In the genomic region with DNA sequence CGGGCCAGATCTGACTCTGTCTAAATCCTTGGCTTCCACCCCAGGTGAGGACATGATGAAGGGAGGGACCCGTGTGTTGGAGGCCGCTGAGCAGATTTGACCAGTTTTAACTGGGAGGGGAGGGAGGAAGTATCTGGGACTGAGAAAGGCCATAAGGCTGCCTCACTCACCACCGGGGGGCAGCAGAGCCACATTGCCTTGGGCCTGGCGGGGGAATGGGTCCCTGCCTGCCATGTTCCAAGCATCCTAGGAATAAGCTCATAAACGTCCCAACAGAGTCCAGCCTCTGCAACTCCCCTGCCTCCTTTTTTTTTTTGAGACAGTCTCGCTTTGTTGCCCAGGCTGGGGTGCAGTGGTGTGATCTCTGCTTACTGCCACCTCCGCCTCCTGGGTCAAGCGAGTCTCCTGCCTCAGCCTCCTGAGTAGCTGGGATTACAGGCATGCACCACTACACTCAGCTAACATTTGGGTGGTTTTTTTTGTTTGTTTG, we compare ENCODE assay signal across 1 cellular context.
A peak's percentile ranks its signal among the peaks of the same experiment; 100 is the strongest.
TF ChIP-seq lines count a peak whose summit lies in the region.

No MANE protein-coding gene starts in this region.

TF ChIP-seq in HepG2, 621 proteins besides CTCF, POLR2A, EP300 and RAD21 (continued from another document):
- TF ChIP-seq, protein P1, sequence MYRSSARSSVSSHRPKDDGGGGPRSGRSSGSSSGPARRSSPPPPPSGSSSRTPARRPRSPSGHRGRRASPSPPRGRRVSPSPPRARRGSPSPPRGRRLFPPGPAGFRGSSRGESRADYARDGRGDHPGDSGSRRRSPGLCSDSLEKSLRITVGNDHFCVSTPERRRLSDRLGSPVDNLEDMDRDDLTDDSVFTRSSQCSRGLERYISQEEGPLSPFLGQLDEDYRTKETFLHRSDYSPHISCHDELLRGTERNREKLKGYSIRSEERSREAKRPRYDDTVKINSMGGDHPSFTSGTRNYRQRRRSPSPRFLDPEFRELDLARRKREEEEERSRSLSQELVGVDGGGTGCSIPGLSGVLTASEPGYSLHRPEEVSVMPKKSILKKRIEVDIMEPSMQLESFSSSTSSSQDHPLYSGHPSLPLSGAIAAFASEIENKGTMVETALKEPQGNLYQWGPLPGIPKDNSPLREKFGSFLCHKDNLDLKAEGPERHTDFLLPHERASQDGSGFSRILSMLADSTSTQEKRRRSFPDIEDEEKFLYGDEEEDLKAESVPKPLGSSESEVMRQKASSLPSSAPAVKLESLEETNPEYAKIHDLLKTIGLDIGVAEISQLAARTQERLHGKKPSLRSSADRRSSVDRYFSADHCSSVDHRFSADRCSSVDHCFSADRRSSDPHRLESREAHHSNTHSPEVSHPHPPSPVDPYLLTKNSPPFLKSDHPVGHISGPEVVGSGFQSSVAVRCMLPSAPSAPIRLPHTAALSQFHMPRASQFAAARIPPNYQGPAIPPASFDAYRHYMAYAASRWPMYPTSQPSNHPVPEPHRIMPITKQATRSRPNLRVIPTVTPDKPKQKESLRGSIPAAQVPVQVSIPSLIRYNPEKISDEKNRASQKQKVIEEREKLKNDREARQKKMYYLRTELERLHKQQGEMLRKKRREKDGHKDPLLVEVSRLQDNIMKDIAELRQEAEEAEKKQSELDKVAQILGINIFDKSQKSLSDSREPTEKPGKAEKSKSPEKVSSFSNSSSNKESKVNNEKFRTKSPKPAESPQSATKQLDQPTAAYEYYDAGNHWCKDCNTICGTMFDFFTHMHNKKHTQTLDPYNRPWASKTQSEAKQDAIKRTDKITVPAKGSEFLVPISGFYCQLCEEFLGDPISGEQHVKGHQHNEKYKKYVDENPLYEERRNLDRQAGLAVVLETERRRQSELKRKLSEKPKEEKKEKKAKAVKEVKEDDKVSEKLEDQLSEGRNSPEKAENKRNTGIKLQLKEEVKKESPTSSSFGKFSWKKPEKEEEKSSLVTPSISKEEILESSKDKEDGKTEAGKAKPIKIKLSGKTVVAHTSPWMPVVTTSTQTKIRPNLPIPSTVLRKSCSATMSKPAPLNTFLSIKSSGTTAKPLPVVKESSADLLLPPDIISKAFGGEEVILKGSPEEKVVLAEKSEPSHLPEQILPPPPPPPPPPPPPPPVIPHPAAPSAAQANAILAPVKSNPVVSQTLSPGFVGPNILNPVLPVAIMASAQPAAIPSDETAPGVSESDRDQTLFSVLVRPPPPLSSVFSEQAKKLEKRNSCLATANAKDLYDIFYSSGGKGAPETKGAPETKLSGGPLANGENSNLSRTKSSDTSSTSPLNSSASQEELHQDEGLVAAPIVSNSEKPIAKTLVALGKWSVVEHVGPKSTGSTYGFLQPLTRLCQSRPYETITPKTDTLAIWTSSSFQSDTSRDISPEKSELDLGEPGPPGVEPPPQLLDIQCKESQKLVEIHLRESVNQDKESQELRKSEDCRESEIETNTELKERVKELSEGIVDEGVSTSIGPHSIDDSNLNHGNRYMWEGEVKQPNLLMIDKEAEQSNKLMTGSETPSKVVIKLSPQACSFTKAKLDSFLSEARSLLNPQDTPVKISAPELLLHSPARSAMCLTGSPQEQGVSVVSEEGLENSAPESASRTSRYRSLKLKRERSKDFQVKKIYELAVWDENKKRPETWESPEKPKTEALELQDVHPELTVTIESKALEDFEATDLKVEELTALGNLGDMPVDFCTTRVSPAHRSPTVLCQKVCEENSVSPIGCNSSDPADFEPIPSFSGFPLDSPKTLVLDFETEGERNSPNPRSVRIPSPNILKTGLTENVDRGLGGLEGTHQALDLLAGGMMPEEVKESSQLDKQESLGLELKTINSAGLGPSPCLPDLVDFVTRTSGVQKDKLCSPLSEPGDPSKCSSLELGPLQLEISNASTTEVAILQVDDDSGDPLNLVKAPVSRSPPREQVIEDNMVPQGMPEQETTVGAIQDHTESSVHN (CRISPR knock-in tag; IDR thresholded peaks at IDR 0.05), result no peak
- TF ChIP-seq POLR2AphosphoS2 (IDR thresholded peaks at IDR 0.05; ENCODE audit: low read depth, low read length) (no peak), PCBP2 (optimal IDR thresholded peaks at IDR 0.05; ENCODE audit: low read depth, low read length, poor library complexity, severe bottlenecking) (no peak), ZFY (CRISPR knock-in tag; IDR thresholded peaks at IDR 0.05) (peak; percentile 29; the same call in 1 of the 2 replicates), ZNF543 (CRISPR knock-in tag; IDR thresholded peaks at IDR 0.05) (no peak), ZNF121 (CRISPR knock-in tag; IDR thresholded peaks at IDR 0.05) (no peak), ZFP36 (IDR thresholded peaks at IDR 0.05; ENCODE audit: borderline replicate concordance, low read depth, low read length, partially characterized antibody) (no peak), ZNF547 (CRISPR knock-in tag; IDR thresholded peaks at IDR 0.05) (no peak), MEIS1 (CRISPR knock-in tag; IDR thresholded peaks at IDR 0.05; ENCODE audit: borderline replicate concordance) (no peak), ZNF549 (CRISPR knock-in tag; IDR thresholded peaks at IDR 0.05) (no peak), ZNF550 (CRISPR knock-in tag; IDR thresholded peaks at IDR 0.05; ENCODE audit: borderline replicate concordance) (0 out of 2 replicates have a peak, but pooled peaks have one; percentile 51), REL (CRISPR knock-in tag; conservative IDR thresholded peaks at IDR 0.05) (no peak), KDM1A (CRISPR knock-in tag; IDR thresholded peaks at IDR 0.05) (no peak), ELF3 (CRISPR knock-in tag; IDR thresholded peaks at IDR 0.05) (peak; percentile 79), MEIS2 (CRISPR knock-in tag; IDR thresholded peaks at IDR 0.05) (no peak), HIVEP1 (CRISPR knock-in tag; IDR thresholded peaks at IDR 0.05) (no peak), MAZ (IDR thresholded peaks at IDR 0.05; ENCODE audit: borderline replicate concordance, low read depth, low read length) (no peak), MAZ (CRISPR knock-in tag; IDR thresholded peaks at IDR 0.05; ENCODE audit: low read depth) (peak; percentile 69; the same call in 1 of the 2 replicates)
- TF ChIP-seq, protein P2, sequence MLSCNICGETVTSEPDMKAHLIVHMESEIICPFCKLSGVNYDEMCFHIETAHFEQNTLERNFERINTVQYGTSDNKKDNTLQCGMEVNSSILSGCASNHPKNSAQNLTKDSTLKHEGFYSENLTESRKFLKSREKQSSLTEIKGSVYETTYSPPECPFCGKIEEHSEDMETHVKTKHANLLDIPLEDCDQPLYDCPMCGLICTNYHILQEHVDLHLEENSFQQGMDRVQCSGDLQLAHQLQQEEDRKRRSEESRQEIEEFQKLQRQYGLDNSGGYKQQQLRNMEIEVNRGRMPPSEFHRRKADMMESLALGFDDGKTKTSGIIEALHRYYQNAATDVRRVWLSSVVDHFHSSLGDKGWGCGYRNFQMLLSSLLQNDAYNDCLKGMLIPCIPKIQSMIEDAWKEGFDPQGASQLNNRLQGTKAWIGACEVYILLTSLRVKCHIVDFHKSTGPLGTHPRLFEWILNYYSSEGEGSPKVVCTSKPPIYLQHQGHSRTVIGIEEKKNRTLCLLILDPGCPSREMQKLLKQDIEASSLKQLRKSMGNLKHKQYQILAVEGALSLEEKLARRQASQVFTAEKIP (CRISPR knock-in tag; IDR thresholded peaks at IDR 0.05; ENCODE audit: borderline replicate concordance), result no peak
- TF ChIP-seq, protein P3, sequence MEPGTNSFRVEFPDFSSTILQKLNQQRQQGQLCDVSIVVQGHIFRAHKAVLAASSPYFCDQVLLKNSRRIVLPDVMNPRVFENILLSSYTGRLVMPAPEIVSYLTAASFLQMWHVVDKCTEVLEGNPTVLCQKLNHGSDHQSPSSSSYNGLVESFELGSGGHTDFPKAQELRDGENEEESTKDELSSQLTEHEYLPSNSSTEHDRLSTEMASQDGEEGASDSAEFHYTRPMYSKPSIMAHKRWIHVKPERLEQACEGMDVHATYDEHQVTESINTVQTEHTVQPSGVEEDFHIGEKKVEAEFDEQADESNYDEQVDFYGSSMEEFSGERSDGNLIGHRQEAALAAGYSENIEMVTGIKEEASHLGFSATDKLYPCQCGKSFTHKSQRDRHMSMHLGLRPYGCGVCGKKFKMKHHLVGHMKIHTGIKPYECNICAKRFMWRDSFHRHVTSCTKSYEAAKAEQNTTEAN (CRISPR knock-in tag; conservative IDR thresholded peaks at IDR 0.05), result no peak
- TF ChIP-seq, protein P4, sequence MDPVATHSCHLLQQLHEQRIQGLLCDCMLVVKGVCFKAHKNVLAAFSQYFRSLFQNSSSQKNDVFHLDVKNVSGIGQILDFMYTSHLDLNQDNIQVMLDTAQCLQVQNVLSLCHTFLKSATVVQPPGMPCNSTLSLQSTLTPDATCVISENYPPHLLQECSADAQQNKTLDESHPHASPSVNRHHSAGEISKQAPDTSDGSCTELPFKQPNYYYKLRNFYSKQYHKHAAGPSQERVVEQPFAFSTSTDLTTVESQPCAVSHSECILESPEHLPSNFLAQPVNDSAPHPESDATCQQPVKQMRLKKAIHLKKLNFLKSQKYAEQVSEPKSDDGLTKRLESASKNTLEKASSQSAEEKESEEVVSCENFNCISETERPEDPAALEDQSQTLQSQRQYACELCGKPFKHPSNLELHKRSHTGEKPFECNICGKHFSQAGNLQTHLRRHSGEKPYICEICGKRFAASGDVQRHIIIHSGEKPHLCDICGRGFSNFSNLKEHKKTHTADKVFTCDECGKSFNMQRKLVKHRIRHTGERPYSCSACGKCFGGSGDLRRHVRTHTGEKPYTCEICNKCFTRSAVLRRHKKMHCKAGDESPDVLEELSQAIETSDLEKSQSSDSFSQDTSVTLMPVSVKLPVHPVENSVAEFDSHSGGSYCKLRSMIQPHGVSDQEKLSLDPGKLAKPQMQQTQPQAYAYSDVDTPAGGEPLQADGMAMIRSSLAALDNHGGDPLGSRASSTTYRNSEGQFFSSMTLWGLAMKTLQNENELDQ (CRISPR knock-in tag; IDR thresholded peaks at IDR 0.05; ENCODE audit: borderline replicate concordance), result no peak
- TF ChIP-seq, protein P5, sequence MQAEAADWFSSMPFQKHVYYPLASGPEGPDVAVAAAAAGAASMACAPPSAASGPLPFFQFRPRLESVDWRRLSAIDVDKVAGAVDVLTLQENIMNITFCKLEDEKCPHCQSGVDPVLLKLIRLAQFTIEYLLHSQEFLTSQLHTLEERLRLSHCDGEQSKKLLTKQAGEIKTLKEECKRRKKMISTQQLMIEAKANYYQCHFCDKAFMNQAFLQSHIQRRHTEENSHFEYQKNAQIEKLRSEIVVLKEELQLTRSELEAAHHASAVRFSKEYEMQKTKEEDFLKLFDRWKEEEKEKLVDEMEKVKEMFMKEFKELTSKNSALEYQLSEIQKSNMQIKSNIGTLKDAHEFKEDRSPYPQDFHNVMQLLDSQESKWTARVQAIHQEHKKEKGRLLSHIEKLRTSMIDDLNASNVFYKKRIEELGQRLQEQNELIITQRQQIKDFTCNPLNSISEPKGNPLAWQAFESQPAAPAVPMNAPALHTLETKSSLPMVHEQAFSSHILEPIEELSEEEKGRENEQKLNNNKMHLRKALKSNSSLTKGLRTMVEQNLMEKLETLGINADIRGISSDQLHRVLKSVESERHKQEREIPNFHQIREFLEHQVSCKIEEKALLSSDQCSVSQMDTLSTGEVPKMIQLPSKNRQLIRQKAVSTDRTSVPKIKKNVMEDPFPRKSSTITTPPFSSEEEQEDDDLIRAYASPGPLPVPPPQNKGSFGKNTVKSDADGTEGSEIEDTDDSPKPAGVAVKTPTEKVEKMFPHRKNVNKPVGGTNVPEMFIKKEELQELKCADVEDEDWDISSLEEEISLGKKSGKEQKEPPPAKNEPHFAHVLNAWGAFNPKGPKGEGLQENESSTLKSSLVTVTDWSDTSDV (CRISPR knock-in tag; IDR thresholded peaks at IDR 0.05), result no peak
- TF ChIP-seq, protein P6, sequence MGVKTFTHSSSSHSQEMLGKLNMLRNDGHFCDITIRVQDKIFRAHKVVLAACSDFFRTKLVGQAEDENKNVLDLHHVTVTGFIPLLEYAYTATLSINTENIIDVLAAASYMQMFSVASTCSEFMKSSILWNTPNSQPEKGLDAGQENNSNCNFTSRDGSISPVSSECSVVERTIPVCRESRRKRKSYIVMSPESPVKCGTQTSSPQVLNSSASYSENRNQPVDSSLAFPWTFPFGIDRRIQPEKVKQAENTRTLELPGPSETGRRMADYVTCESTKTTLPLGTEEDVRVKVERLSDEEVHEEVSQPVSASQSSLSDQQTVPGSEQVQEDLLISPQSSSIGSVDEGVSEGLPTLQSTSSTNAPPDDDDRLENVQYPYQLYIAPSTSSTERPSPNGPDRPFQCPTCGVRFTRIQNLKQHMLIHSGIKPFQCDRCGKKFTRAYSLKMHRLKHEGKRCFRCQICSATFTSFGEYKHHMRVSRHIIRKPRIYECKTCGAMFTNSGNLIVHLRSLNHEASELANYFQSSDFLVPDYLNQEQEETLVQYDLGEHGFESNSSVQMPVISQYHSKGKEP (CRISPR knock-in tag; IDR thresholded peaks at IDR 0.05), result no peak
- TF ChIP-seq, protein P7, sequence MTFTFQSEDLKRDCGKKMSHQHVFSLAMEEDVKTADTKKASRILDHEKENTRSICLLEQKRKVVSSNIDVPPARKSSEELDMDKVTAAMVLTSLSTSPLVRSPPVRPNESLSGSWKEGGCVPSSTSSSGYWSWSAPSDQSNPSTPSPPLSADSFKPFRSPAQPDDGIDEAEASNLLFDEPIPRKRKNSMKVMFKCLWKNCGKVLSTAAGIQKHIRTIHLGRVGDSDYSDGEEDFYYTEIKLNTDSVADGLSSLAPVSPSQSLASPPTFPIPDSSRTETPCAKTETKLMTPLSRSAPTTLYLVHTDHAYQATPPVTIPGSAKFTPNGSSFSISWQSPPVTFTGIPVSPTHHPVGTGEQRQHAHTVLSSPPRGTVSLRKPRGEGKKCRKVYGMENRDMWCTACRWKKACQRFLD (CRISPR knock-in tag; IDR thresholded peaks at IDR 0.05; ENCODE audit: borderline replicate concordance), result no peak
TF ChIP-seq in HepG2: peak in this region for 60.
